ENCODE assay signal across 7 cellular contexts in the genomic region with DNA sequence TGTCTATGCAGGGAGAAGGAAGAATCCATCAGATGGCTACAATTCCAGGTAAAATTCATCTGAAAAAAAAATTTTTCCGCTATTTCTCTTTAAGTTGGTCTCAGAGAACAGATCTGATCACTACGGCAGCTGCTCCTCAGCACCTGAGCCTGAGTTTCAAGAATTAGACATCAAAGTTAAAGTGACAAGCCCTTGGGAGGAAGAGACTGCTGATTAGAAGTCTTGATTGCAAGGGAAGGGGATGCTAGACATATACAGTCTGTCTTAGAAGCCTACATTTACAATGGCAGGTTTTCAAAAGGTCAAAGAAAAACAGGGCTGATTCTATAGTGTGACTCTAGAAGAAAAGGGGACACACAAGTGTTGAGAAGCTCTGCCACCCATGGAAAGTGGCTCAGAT. TPM values are rescaled to one million over a fixed set of nuclear protein-coding genes. Genes with fewer than 3 reads are reported as not detected.
"Had no signal": no experiment of that assay in that cellular context is flagged by ENCODE, and none has a peak within 500 bp of the region (broad histone marks: within the 10 kb centered on the region; RNA-seq: fewer than 3 reads in every experiment).

No MANE protein-coding gene starts in this region.

- DNase-seq: IMR-90, KBM-7, KG1 had no signal

- H3K27ac Mint-ChIP-seq: IgD-negative memory B cell had no signal

- H3K4me3 Mint-ChIP-seq: IgD-negative memory B cell had no signal

- H3K27ac ChIP-seq: HL-60 had no signal

- H3K4me3 ChIP-seq: K562 had no signal

- ATAC-seq: HepG2, K562 had no signal

- H3K4me1 Mint-ChIP-seq: IgD-negative memory B cell had no signal

RNA-seq across cellular contexts. Expression of gene SUSD4, which starts 48.3 kb away (rescaled TPM):
- total RNA-seq: HepG2 had no signal
